In genomic region chr14:34460841-34461240, GRCh38 we compare ENCODE assay signal across 8 cellular contexts. TPM values are rescaled to one million over a fixed set of nuclear protein-coding genes. Genes with fewer than 3 reads are reported as not detected.
A peak's percentile ranks its signal among the peaks of the same experiment; 100 is the strongest.
DNase-seq lines count a peak whose midpoint lies in the region; ATAC-seq and FAIRE-seq lines count a peak whose summit lies in the region.

No MANE protein-coding gene starts in this region.

- H3K27ac Mint-ChIP-seq in T-helper 2 cell treated with Interferon-gamma antibody and Interleukin-4, amounts not matched to agents 5 μg/mL and 100 μg/mL, for 36 hours = peak overlapping the region; percentile 74
- H3K27ac Mint-ChIP-seq in activated T-helper 1 cell treated with anti-CD3 and anti-CD28 coated beads, Interleukin-12 subunit alpha, Interleukin-12 subunit beta, Interleukin-2, Interleukin-4 antibody, amounts not matched to agents 30 ng/mL and 10 ng/mL and 1 ng/mL, durations not matched to agents 14 hours and 24 hours and 36 hours = peak overlapping the region; percentile 87

- no peaks in the 10 kb centered on the region for H3K9me3 Mint-ChIP-seq in T-helper 2 cell treated with Interferon-gamma antibody and Interleukin-4, amounts not matched to agents 5 μg/mL and 100 μg/mL, for 36 hours
- no peaks in the 10 kb centered on the region for H3K9me3 Mint-ChIP-seq in activated T-helper 1 cell treated with anti-CD3 and anti-CD28 coated beads, Interleukin-12 subunit alpha, Interleukin-12 subunit beta, Interleukin-2, Interleukin-4 antibody, amounts not matched to agents 30 ng/mL and 10 ng/mL and 1 ng/mL, durations not matched to agents 14 hours and 24 hours and 36 hours

- no peak for FAIRE-seq in RCC 7860 (lab: Jason Lieb, UNC)

- peak overlapping the region in 1 of 2 donors; percentile 86 for H3K9ac ChIP-seq in stomach smooth muscle (ENCODE audit: low read length in 2 of 2)

- ATAC-seq in esophagus mucosa (no peak), HG02885 (IDR thresholded peaks at IDR 0.05; ENCODE audit: poor library complexity, unreplicated experiment) (no peak)

- H3K36me3 ChIP-seq in stomach smooth muscle (ENCODE audit: control insufficient read depth in 2 of 2, insufficient read depth in 2 of 2, low read length in 2 of 2) = peaks cover 0 to 3% of the 10 kb centered on the region in 2 donors

- DNase-seq in T-helper 2 cell treated with Interferon-gamma antibody and Interleukin-4, amounts not matched to agents 5 μg/mL and 100 μg/mL, for 36 hours (ENCODE audit: low spot score) = no peak
- DNase-seq in T-helper 2 cell = no peak
- DNase-seq in activated T-helper 1 cell treated with anti-CD3 and anti-CD28 coated beads, Interleukin-12 subunit alpha, Interleukin-12 subunit beta, Interleukin-2, Interleukin-4 antibody, amounts not matched to agents 30 ng/mL and 10 ng/mL and 1 ng/mL, durations not matched to agents 14 hours and 24 hours and 36 hours (ENCODE audit: low spot score) = no peak
- DNase-seq in RCC 7860 (ENCODE audit: low spot score) = no peak

- peak overlapping the region; percentile 69 for H3K27ac ChIP-seq in stomach smooth muscle (ENCODE audit: low read length)

- no peaks in the 10 kb centered on the region for H3K27me3 ChIP-seq in stomach smooth muscle (ENCODE audit: control insufficient read depth in 1 of 2, insufficient read depth in 2 of 2, low read length in 2 of 2)

- intact Hi-C loops in activated T-helper 1 cell treated with anti-CD3 and anti-CD28 coated beads, Interleukin-12 subunit alpha, Interleukin-12 subunit beta, Interleukin-2, Interleukin-4 antibody, amounts not matched to agents 30 ng/mL and 10 ng/mL and 1 ng/mL, durations not matched to agents 14 hours and 24 hours and 36 hours (cut with micrococcal nuclease) = loop anchor here (2.0 to 10.0 kb wide), 8 partner anchors 76 to 1366 kb away; partner anchors contain the start of genes BRMS1L, EAPP, PRORP and SNX6

- peaks cover 7% of the 10 kb centered on the region for H3K4me1 ChIP-seq in stomach smooth muscle (ENCODE audit: control insufficient read depth, insufficient read depth, low read length)

- peaks cover 21% of the 10 kb centered on the region for H3K4me1 Mint-ChIP-seq in T-helper 2 cell treated with Interferon-gamma antibody and Interleukin-4, amounts not matched to agents 5 μg/mL and 100 μg/mL, for 36 hours (ENCODE audit: low read depth)
- H3K4me1 Mint-ChIP-seq in activated T-helper 1 cell treated with anti-CD3 and anti-CD28 coated beads, Interleukin-12 subunit alpha, Interleukin-12 subunit beta, Interleukin-2, Interleukin-4 antibody, amounts not matched to agents 30 ng/mL and 10 ng/mL and 1 ng/mL, durations not matched to agents 14 hours and 24 hours and 36 hours (ENCODE audit: low read depth) = peaks cover 28% of the 10 kb centered on the region

- H3K9me3 ChIP-seq in iPS-18c (ENCODE audit: control insufficient read depth, insufficient read depth, low read length) (peaks cover 2% of the 10 kb centered on the region), stomach smooth muscle (ENCODE audit: control insufficient read depth in 2 of 2, low read length in 2 of 2) (no peaks in the 10 kb centered on the region)

- H3K27me3 Mint-ChIP-seq in T-helper 2 cell treated with Interferon-gamma antibody and Interleukin-4, amounts not matched to agents 5 μg/mL and 100 μg/mL, for 36 hours (ENCODE audit: low read depth) = no peaks in the 10 kb centered on the region
- H3K27me3 Mint-ChIP-seq in activated T-helper 1 cell treated with anti-CD3 and anti-CD28 coated beads, Interleukin-12 subunit alpha, Interleukin-12 subunit beta, Interleukin-2, Interleukin-4 antibody, amounts not matched to agents 30 ng/mL and 10 ng/mL and 1 ng/mL, durations not matched to agents 14 hours and 24 hours and 36 hours (ENCODE audit: insufficient read depth) = no peaks in the 10 kb centered on the region

- H3K4me3 Mint-ChIP-seq in T-helper 2 cell treated with Interferon-gamma antibody and Interleukin-4, amounts not matched to agents 5 μg/mL and 100 μg/mL, for 36 hours = peak overlapping the region; percentile 89
- peak overlapping the region; percentile 90 for H3K4me3 Mint-ChIP-seq in activated T-helper 1 cell treated with anti-CD3 and anti-CD28 coated beads, Interleukin-12 subunit alpha, Interleukin-12 subunit beta, Interleukin-2, Interleukin-4 antibody, amounts not matched to agents 30 ng/mL and 10 ng/mL and 1 ng/mL, durations not matched to agents 14 hours and 24 hours and 36 hours

- H3K4me3 ChIP-seq in iPS-18c (ENCODE audit: insufficient read depth, low read depth, low read length) (peak overlapping the region; percentile 74; the same call in 1 of the 2 replicates), stomach smooth muscle (ENCODE audit: low read length in 2 of 2) (peak overlapping the region; percentile 79 to 90)

- peaks cover 2% of the 10 kb centered on the region for H3K36me3 Mint-ChIP-seq in T-helper 2 cell treated with Interferon-gamma antibody and Interleukin-4, amounts not matched to agents 5 μg/mL and 100 μg/mL, for 36 hours (ENCODE audit: low read depth)
- H3K36me3 Mint-ChIP-seq in activated T-helper 1 cell treated with anti-CD3 and anti-CD28 coated beads, Interleukin-12 subunit alpha, Interleukin-12 subunit beta, Interleukin-2, Interleukin-4 antibody, amounts not matched to agents 30 ng/mL and 10 ng/mL and 1 ng/mL, durations not matched to agents 14 hours and 24 hours and 36 hours (ENCODE audit: low read depth) = peaks cover 3% of the 10 kb centered on the region

RNA-seq across cellular contexts. Expression of gene SPTSSA, which starts 1.2 kb away (rescaled TPM):
- total RNA-seq in activated T-helper 1 cell treated with anti-CD3 and anti-CD28 coated beads, Interleukin-12 subunit alpha, Interleukin-12 subunit beta, Interleukin-2, Interleukin-4 antibody, amounts not matched to agents 30 ng/mL and 10 ng/mL and 1 ng/mL, durations not matched to agents 14 hours and 24 hours and 36 hours = 18.9 and 21.2 TPM in 2 replicates
- total RNA-seq in esophagus mucosa = 18.5 TPM
